In the genomic region with DNA sequence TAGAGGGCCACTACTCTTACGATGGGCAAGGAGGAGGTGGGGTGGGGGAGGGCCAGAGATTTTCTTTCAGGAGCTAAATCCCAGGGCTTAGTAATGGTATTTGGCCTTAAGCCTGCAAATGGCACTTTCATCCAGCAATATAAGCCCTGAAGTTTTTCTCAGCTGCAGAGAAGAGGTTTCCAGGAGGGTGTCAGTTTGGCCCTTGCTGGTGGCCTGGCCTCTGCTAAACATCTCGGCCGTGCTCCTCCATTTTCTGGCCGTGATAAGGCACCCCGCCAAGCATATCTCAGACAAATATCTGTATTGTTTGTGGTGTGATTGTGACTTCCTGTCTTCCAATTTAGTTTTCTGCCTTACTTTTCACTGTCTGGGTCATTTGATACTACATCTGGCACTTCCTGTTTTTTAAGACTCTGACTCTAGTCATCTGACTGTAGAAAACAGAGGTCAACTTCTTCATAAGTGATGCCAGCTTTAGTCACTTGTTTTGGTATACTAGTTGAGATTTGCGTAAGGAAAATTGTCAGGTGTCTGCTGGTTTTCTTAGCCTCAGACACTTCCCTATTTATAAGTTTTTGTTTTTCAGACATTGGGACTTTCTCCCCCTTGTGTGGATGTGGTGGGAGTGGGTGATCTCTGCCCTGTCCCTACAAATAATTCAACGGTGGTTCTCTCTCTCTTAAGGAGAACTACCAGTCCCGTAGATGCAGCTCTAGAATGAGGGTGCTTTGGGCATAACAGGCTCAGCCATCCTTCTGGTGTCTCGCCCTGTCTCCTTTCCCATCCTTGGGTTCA, we compare ENCODE assay signal across 1 cellular context.
TF ChIP-seq lines count a peak whose summit lies in the region.

No MANE protein-coding gene starts in this region.

TF ChIP-seq in GM12878, 131 proteins besides CTCF, POLR2A, EP300 and RAD21 (continued from another document and continues in another):
- TF ChIP-seq, protein P1, sequence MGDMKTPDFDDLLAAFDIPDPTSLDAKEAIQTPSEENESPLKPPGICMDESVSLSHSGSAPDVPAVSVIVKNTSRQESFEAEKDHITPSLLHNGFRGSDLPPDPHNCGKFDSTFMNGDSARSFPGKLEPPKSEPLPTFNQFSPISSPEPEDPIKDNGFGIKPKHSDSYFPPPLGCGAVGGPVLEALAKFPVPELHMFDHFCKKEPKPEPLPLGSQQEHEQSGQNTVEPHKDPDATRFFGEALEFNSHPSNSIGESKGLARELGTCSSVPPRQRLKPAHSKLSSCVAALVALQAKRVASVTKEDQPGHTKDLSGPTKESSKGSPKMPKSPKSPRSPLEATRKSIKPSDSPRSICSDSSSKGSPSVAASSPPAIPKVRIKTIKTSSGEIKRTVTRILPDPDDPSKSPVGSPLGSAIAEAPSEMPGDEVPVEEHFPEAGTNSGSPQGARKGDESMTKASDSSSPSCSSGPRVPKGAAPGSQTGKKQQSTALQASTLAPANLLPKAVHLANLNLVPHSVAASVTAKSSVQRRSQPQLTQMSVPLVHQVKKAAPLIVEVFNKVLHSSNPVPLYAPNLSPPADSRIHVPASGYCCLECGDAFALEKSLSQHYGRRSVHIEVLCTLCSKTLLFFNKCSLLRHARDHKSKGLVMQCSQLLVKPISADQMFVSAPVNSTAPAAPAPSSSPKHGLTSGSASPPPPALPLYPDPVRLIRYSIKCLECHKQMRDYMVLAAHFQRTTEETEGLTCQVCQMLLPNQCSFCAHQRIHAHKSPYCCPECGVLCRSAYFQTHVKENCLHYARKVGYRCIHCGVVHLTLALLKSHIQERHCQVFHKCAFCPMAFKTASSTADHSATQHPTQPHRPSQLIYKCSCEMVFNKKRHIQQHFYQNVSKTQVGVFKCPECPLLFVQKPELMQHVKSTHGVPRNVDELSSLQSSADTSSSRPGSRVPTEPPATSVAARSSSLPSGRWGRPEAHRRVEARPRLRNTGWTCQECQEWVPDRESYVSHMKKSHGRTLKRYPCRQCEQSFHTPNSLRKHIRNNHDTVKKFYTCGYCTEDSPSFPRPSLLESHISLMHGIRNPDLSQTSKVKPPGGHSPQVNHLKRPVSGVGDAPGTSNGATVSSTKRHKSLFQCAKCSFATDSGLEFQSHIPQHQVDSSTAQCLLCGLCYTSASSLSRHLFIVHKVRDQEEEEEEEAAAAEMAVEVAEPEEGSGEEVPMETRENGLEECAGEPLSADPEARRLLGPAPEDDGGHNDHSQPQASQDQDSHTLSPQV (IDR thresholded peaks at IDR 0.05): peak; percentile 89
- TF ChIP-seq, protein P2, sequence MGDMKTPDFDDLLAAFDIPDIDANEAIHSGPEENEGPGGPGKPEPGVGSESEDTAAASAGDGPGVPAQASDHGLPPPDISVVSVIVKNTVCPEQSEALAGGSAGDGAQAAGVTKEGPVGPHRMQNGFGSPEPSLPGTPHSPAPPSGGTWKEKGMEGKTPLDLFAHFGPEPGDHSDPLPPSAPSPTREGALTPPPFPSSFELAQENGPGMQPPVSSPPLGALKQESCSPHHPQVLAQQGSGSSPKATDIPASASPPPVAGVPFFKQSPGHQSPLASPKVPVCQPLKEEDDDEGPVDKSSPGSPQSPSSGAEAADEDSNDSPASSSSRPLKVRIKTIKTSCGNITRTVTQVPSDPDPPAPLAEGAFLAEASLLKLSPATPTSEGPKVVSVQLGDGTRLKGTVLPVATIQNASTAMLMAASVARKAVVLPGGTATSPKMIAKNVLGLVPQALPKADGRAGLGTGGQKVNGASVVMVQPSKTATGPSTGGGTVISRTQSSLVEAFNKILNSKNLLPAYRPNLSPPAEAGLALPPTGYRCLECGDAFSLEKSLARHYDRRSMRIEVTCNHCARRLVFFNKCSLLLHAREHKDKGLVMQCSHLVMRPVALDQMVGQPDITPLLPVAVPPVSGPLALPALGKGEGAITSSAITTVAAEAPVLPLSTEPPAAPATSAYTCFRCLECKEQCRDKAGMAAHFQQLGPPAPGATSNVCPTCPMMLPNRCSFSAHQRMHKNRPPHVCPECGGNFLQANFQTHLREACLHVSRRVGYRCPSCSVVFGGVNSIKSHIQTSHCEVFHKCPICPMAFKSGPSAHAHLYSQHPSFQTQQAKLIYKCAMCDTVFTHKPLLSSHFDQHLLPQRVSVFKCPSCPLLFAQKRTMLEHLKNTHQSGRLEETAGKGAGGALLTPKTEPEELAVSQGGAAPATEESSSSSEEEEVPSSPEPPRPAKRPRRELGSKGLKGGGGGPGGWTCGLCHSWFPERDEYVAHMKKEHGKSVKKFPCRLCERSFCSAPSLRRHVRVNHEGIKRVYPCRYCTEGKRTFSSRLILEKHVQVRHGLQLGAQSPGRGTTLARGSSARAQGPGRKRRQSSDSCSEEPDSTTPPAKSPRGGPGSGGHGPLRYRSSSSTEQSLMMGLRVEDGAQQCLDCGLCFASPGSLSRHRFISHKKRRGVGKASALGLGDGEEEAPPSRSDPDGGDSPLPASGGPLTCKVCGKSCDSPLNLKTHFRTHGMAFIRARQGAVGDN (IDR thresholded peaks at IDR 0.05): peak; percentile 99
- TF ChIP-seq HDGF (IDR thresholded peaks at IDR 0.05) (no peak), ATF7 (IDR thresholded peaks at IDR 0.05; ENCODE audit: low read depth) (peak; percentile 92), RUNX3 (IDR thresholded peaks at IDR 0.05; ENCODE audit: low read length) (peak; percentile 71), ZBED1 (IDR thresholded peaks at IDR 0.05; ENCODE audit: borderline replicate concordance) (no peak), FOS (IDR thresholded peaks at IDR 0.05; ENCODE audit: borderline replicate concordance, extremely low read depth, insufficient read length) (no peak), LARP7 (IDR thresholded peaks at IDR 0.05) (no peak; the same call in 1 of the 2 replicates), ZNF207 (IDR thresholded peaks at IDR 0.05; ENCODE audit: borderline replicate concordance) (no peak), DPF2 (IDR thresholded peaks at IDR 0.05) (peak; percentile 48; the same call in 1 of the 2 replicates), SMAD1 (IDR thresholded peaks at IDR 0.05; ENCODE audit: low read depth, partially characterized antibody) (no peak), BHLHE40 (IDR thresholded peaks at IDR 0.05; ENCODE audit: borderline replicate concordance in 1 of 2, low read depth in 2 of 2, low read length in 1 of 2) (peak; percentile 69 to 73; a peak in 3 of 4 replicates), TARDBP (IDR thresholded peaks at IDR 0.05; ENCODE audit: borderline replicate concordance) (no peak), CHD2 (IDR thresholded peaks at IDR 0.05; ENCODE audit: borderline replicate concordance, low read depth, low read length) (peak; percentile 83), PAX5 (IDR thresholded peaks at IDR 0.05; ENCODE audit: borderline replicate concordance, low read depth, low read length) (peak; percentile 14; the same call in 1 of the 2 replicates), EGR1 (IDR thresholded peaks at IDR 0.05; ENCODE audit: borderline replicate concordance in 1 of 2, low read depth in 2 of 2, low read length in 2 of 2) (no peak), BCL11A (IDR thresholded peaks at IDR 0.05; ENCODE audit: low read depth, low read length) (no peak), SMARCA5 (IDR thresholded peaks at IDR 0.05) (peak; percentile 86; the same call in 1 of the 2 replicates), ESRRA (IDR thresholded peaks at IDR 0.05; ENCODE audit: low read length) (no peak), NRF1 (conservative IDR thresholded peaks at IDR 0.05; ENCODE audit: low read depth, low read length) (no peak), NFYA (IDR thresholded peaks at IDR 0.05; ENCODE audit: borderline replicate concordance, low read depth, low read length) (no peak), CBX3 (IDR thresholded peaks at IDR 0.05; ENCODE audit: borderline replicate concordance, low read depth) (no peak), SP1 (IDR thresholded peaks at IDR 0.05; ENCODE audit: low read depth, low read length) (no peak), IKZF1 (conservative IDR thresholded peaks at IDR 0.05) (peak; percentile 92), SMC3 (IDR thresholded peaks at IDR 0.05; ENCODE audit: borderline replicate concordance, low read length) (peak; percentile 4; the same call in 1 of the 2 replicates), ZNF217 (IDR thresholded peaks at IDR 0.05) (no peak; the same call in 1 of the 2 replicates), TCF7 (IDR thresholded peaks at IDR 0.05; ENCODE audit: borderline replicate concordance) (no peak), FOXM1 (IDR thresholded peaks at IDR 0.05; ENCODE audit: low read depth, low read length) (no peak), SUPT20H (IDR thresholded peaks at IDR 0.05; ENCODE audit: borderline replicate concordance, control insufficient read depth, low read depth, low read length) (no peak), GATAD2B (conservative IDR thresholded peaks at IDR 0.05; ENCODE audit: low read depth) (0 out of 2 replicates have a peak, but pooled peaks have one; percentile 53), EZH2 (IDR thresholded peaks at IDR 0.05; ENCODE audit: borderline replicate concordance, control insufficient read depth, low read depth, low read length) (no peak), RAD51 (IDR thresholded peaks at IDR 0.05) (peak; percentile 88), RFX5 (IDR thresholded peaks at IDR 0.05; ENCODE audit: low read depth, low read length) (no peak), TAF1 (IDR thresholded peaks at IDR 0.05; ENCODE audit: borderline replicate concordance, low read depth, low read length) (no peak), WRNIP1 (IDR thresholded peaks at IDR 0.05; ENCODE audit: borderline replicate concordance, low read depth, low read length) (no peak), RBBP5 (conservative IDR thresholded peaks at IDR 0.05) (no peak), IRF4 (IDR thresholded peaks at IDR 0.05; ENCODE audit: low read depth, low read length) (no peak)
- TF ChIP-seq, protein P3, sequence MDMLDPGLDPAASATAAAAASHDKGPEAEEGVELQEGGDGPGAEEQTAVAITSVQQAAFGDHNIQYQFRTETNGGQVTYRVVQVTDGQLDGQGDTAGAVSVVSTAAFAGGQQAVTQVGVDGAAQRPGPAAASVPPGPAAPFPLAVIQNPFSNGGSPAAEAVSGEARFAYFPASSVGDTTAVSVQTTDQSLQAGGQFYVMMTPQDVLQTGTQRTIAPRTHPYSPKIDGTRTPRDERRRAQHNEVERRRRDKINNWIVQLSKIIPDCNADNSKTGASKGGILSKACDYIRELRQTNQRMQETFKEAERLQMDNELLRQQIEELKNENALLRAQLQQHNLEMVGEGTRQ (IDR thresholded peaks at IDR 0.05; ENCODE audit: borderline replicate concordance, low read depth, low read length): no peak; the same call in 1 of the 2 replicates
- TF ChIP-seq, protein P4, sequence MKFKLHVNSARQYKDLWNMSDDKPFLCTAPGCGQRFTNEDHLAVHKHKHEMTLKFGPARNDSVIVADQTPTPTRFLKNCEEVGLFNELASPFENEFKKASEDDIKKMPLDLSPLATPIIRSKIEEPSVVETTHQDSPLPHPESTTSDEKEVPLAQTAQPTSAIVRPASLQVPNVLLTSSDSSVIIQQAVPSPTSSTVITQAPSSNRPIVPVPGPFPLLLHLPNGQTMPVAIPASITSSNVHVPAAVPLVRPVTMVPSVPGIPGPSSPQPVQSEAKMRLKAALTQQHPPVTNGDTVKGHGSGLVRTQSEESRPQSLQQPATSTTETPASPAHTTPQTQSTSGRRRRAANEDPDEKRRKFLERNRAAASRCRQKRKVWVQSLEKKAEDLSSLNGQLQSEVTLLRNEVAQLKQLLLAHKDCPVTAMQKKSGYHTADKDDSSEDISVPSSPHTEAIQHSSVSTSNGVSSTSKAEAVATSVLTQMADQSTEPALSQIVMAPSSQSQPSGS (IDR thresholded peaks at IDR 0.05; ENCODE audit: low read length): peak; percentile 56; the same call in 1 of the 2 replicates
- TF ChIP-seq, protein P5, sequence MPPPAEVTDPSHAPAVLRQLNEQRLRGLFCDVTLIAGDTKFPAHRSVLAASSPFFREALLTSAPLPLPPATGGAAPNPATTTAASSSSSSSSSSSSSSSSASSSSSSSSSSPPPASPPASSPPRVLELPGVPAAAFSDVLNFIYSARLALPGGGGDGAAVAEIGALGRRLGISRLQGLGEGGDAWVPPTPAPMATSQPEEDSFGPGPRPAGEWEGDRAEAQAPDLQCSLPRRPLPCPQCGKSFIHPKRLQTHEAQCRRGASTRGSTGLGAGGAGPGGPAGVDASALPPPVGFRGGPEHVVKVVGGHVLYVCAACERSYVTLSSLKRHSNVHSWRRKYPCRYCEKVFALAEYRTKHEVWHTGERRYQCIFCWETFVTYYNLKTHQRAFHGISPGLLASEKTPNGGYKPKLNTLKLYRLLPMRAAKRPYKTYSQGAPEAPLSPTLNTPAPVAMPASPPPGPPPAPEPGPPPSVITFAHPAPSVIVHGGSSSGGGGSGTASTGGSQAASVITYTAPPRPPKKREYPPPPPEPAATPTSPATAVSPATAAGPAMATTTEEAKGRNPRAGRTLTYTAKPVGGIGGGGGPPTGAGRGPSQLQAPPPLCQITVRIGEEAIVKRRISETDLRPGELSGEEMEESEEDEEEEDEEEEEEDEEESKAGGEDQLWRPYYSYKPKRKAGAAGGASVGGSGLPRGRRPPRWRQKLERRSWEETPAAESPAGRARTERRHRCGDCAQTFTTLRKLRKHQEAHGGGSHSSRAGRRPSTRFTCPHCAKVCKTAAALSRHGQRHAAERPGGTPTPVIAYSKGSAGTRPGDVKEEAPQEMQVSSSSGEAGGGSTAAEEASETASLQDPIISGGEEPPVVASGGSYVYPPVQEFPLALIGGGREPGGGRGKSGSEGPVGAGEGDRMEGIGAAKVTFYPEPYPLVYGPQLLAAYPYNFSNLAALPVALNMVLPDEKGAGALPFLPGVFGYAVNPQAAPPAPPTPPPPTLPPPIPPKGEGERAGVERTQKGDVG (CRISPR knock-in tag; IDR thresholded peaks at IDR 0.05): no peak
- TF ChIP-seq, protein P6, sequence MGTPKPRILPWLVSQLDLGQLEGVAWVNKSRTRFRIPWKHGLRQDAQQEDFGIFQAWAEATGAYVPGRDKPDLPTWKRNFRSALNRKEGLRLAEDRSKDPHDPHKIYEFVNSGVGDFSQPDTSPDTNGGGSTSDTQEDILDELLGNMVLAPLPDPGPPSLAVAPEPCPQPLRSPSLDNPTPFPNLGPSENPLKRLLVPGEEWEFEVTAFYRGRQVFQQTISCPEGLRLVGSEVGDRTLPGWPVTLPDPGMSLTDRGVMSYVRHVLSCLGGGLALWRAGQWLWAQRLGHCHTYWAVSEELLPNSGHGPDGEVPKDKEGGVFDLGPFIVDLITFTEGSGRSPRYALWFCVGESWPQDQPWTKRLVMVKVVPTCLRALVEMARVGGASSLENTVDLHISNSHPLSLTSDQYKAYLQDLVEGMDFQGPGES (IDR thresholded peaks at IDR 0.05): no peak
- TF ChIP-seq, protein P7, sequence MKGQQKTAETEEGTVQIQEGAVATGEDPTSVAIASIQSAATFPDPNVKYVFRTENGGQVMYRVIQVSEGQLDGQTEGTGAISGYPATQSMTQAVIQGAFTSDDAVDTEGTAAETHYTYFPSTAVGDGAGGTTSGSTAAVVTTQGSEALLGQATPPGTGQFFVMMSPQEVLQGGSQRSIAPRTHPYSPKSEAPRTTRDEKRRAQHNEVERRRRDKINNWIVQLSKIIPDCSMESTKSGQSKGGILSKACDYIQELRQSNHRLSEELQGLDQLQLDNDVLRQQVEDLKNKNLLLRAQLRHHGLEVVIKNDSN (IDR thresholded peaks at IDR 0.05; ENCODE audit: borderline replicate concordance, extremely low read length, insufficient read depth, low read depth, low read length): no peak
